Comparison of ENCODE assay signal across 8 cellular contexts in the genomic region with DNA sequence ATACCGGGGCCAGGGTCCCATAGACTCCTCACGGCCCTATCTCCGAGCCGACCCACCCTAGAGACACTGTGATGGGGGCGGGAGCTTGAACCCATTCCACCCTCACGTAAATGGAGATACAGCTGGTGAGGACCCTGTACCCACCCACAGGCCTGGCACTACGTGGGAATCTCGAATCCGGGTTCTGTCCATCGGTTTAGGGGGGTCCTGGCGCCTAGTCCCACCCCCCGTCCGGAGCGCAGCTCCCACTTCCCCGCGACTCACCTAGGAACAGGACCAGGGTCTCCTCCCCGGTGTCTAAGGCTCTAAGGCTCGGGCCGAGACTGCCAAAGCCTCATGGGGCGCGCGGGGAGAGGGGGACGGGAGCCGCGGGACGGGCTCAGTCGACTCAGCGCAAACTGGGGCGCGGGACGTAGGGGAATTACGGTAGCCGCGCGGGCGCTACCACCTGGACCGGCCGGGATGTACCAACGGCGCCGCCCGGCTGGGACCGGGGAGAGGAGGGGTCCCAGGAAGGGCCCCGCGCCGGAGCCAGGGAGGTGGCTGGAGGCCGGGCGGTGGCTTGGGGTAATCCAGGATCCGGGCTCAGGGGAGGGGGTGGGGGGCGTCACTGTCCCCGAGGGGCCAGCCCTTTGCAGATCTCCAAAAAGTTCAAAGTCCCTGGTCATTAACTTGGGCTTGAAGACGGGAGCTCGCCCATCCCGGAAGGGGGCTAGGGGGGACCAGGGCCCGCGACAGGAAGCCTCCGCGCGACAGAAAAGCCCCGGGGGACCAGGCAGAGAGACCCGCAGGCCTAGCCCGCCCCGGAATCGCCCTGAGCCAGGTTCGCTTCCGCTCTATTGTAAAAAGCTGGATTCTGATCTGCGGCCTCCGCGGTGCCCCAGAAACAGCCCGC. TPM values are rescaled to one million over a fixed set of nuclear protein-coding genes. Genes with fewer than 3 reads are reported as not detected.
DNase-seq lines count a peak whose midpoint lies in the region; ATAC-seq and TF ChIP-seq lines count a peak whose summit lies in the region.

No MANE protein-coding gene starts in this region.

- H3K4me3 Mint-ChIP-seq in activated B cell treated with CpG ODN at 0.5 μM for 24 hours: peak overlapping the region; percentile 77

- ATAC-seq in GM18907 (IDR thresholded peaks at IDR 0.05; ENCODE audit: unreplicated experiment) (peak; percentile 51), activated B cell treated with CpG ODN at 0.5 μM for 24 hours (ENCODE audit: low read depth) (peak; percentile 53), HG02884 (IDR thresholded peaks at IDR 0.05; ENCODE audit: unreplicated experiment) (no peak)

- intact Hi-C loops in activated B cell treated with CpG ODN at 0.5 μM for 24 hours (cut with micrococcal nuclease): loop anchor here (1.0 to 5.0 kb wide), 2 partner anchors 137 to 156 kb away; no protein-coding TSS in a partner anchor

- H3K27ac Mint-ChIP-seq in activated B cell treated with CpG ODN at 0.5 μM for 24 hours: no peak overlapping the region

- no peaks in the 10 kb centered on the region for H3K36me3 ChIP-seq in KOPT-K1 (ENCODE audit: insufficient read depth, low read length)
- H3K36me3 ChIP-seq in liver (ENCODE audit: control insufficient read depth in 4 of 4, insufficient read depth in 3 of 4, low read depth in 1 of 4, low read length in 3 of 4): no peaks in the 10 kb centered on the region

- peaks cover 13% of the 10 kb centered on the region for H3K4me1 Mint-ChIP-seq in activated B cell treated with CpG ODN at 0.5 μM for 24 hours

- no peaks in the 10 kb centered on the region for H3K9me3 Mint-ChIP-seq in activated B cell treated with CpG ODN at 0.5 μM for 24 hours

- POLR2A ChIA-PET in activated B cell treated with CpG ODN at 0.5 μM for 24 hours (lab: Charles Lee): interaction anchor here (0.7 kb wide), 3 partner anchors 110 to 1319 kb away, joined by 3 to 4 read pairs (median 3); no protein-coding TSS in a partner anchor

- DNase-seq in Ammon's horn (ENCODE audit: low spot score) (peak; percentile 42), activated B cell treated with CpG ODN at 0.5 μM for 24 hours (peak; percentile 43), coronary artery (ENCODE audit: low spot score) (no peak)
- peak; percentile 23 to 68 (median 43) for DNase-seq in stimulated activated CD4-positive, alpha-beta T cell treated with anti-CD3 and anti-CD28 coated beads, TNF-alpha, amount 100 ng/mL, for 24 hours (ENCODE audit: low read depth in 3 of 3)

- H3K36me3 Mint-ChIP-seq in activated B cell treated with CpG ODN at 0.5 μM for 24 hours (ENCODE audit: low read depth): no peaks in the 10 kb centered on the region

- 1% methylated on average over 70 of the region's 70 CpGs for WGBS in liver

- no peaks in the 10 kb centered on the region for H3K27me3 ChIP-seq in liver (ENCODE audit: control insufficient read depth in 4 of 4, insufficient read depth in 4 of 4, low read length in 3 of 4)

- CTCF ChIA-PET in activated B cell treated with CpG ODN at 0.5 μM for 24 hours (lab: Charles Lee): interaction anchor here (0.6 to 2.2 kb wide), 10 partner anchors 9 to 294 kb away, joined by 3 to 8 read pairs (median 3); partner anchors contain the start of genes CAMTA1 and NOL9

- H3K27me3 Mint-ChIP-seq in activated B cell treated with CpG ODN at 0.5 μM for 24 hours: peaks cover 8% of the 10 kb centered on the region

- TF ChIP-seq RAD21 in liver (IDR thresholded peaks at IDR 0.05): no peak

- peak overlapping the region; percentile 19 to 43 for H3K9ac ChIP-seq in liver (ENCODE audit: low read depth in 1 of 2, low read length in 2 of 2)

- H3K27ac ChIP-seq in KOPT-K1 (ENCODE audit: low read depth, low read length, poor library complexity, severe bottlenecking): peak overlapping the region; percentile 65
- H3K27ac ChIP-seq in coronary artery: peak overlapping the region in 1 of 2 donors; percentile 30
- peak overlapping the region in 1 of 2 donors; percentile 21 for H3K27ac ChIP-seq in liver (ENCODE audit: low read depth in 1 of 2, low read length in 2 of 2)

- H3K4me3 ChIP-seq in coronary artery (peak overlapping the region; percentile 75), liver (ENCODE audit: low read depth in 1 of 3, low read length in 3 of 3) (peak overlapping the region; percentile 29 to 84 (median 42))

- H3K9me3 ChIP-seq in KOPT-K1 (ENCODE audit: insufficient read depth, low read length, poor library complexity, severe bottlenecking) (no peaks in the 10 kb centered on the region), liver (ENCODE audit: control insufficient read depth in 4 of 4, low read length in 3 of 4) (no peaks in the 10 kb centered on the region)

- H3K4me1 ChIP-seq in liver (ENCODE audit: control insufficient read depth in 4 of 4, insufficient read depth in 4 of 4, low read length in 3 of 4): peaks cover 4 to 25% (median 15%) of the 10 kb centered on the region in 4 donors

- TF ChIP-seq CTCF in activated B cell treated with CpG ODN at 0.5 μM for 24 hours (IDR thresholded peaks at IDR 0.05) (no peak), coronary artery (IDR thresholded peaks at IDR 0.05) (peak; percentile 0), liver (IDR thresholded peaks at IDR 0.05; ENCODE audit: low read depth, low read length, missing input control) (no peak)

TF ChIP-seq in liver, 16 proteins besides CTCF, POLR2A, EP300 and RAD21:
- TF ChIP-seq TAF1 (conservative IDR thresholded peaks at IDR 0.05) (no peak), FOXA2 (IDR thresholded peaks at IDR 0.05) (no peak), FOXA1 (IDR thresholded peaks at IDR 0.05) (no peak), ZBTB33 (IDR thresholded peaks at IDR 0.05) (no peak), HNF4G (IDR thresholded peaks at IDR 0.05) (no peak), RXRA (IDR thresholded peaks at IDR 0.05) (no peak), YY1 (IDR thresholded peaks at IDR 0.05) (no peak), JUND (IDR thresholded peaks at IDR 0.05) (no peak), SP1 (IDR thresholded peaks at IDR 0.05) (no peak), REST (IDR thresholded peaks at IDR 0.05) (no peak), HNF4A (conservative IDR thresholded peaks at IDR 0.05) (no peak)
- TF ChIP-seq, protein P1, sequence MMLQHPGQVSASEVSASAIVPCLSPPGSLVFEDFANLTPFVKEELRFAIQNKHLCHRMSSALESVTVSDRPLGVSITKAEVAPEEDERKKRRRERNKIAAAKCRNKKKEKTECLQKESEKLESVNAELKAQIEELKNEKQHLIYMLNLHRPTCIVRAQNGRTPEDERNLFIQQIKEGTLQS (IDR thresholded peaks at IDR 0.05): no peak
TF ChIP-seq in liver: peak in this region for 0.

RNA-seq across cellular contexts. Expression of gene PLEKHG5, which starts 1.0 kb away (rescaled TPM):
- total RNA-seq in activated B cell treated with CpG ODN at 0.5 μM for 24 hours (0.22 and 0.27 TPM in 2 replicates), liver (1 to 10 TPM; 1.4 to 1.9 TPM)
- under 1 TPM; 0.28 to 0.81 TPM for polyA plus RNA-seq in liver

RNA-seq across cellular contexts. Expression of gene TNFRSF25, which starts 24.5 kb away (rescaled TPM):
- total RNA-seq in activated B cell treated with CpG ODN at 0.5 μM for 24 hours: 2.5 and 2.8 TPM in 2 replicates
- 1 to 10 TPM; 2.2 to 2.6 TPM for total RNA-seq in liver
- polyA plus RNA-seq in liver: 1 to 10 TPM in 1 of 2 donors, under 1 TPM in 1; 0.78 to 1.9 TPM
